21 cellular contexts compared by ENCODE assay signal in genomic region chr10:13739178-13739577, GRCh38.
"Had no signal": no experiment of that assay in that cellular context is flagged by ENCODE, and none has a peak within 500 bp of the region (broad histone marks: within the 10 kb centered on the region; RNA-seq: fewer than 3 reads in every experiment).

No MANE protein-coding gene starts in this region.

- H3K4me1 ChIP-seq: esophagus muscularis mucosa, right atrium auricular region, upper lobe of left lung had no signal

- H3K4me1 Mint-ChIP-seq: central memory CD8-positive, alpha-beta T cell had no signal

- H3K27me3 ChIP-seq: esophagus muscularis mucosa, right atrium auricular region, upper lobe of left lung had no signal

- H3K27ac ChIP-seq: coronary artery, esophagus muscularis mucosa, right atrium auricular region, upper lobe of left lung had no signal

- H3K9me3 ChIP-seq: esophagus muscularis mucosa, right atrium auricular region, upper lobe of left lung had no signal

- DNase-seq: activated CD4-positive, alpha-beta memory T cell treated with anti-CD3 and anti-CD28 coated beads for 36 hours; activated CD4-positive, alpha-beta T cell treated with anti-CD3 and anti-CD28 coated beads for 36 hours; activated effector memory CD4-positive, alpha-beta T cell treated with anti-CD3 and anti-CD28 coated beads, Interleukin-2, amount 50 U/mL, for 16 hours; activated T-cell treated with anti-CD3 and anti-CD28 coated beads, Interleukin-2, amount 50 U/mL, for 48 hours; amniotic stem cell; glutamatergic neuron; left ventricle myocardium superior; mesenchymal stem cell; small intestine; stimulated activated CD4-positive, alpha-beta T cell treated with anti-CD3 and anti-CD28 coated beads, Interleukin-4, amount 100 ng/mL, for 4 hours; stimulated activated CD8-positive, alpha-beta memory T cell treated with anti-CD3 and anti-CD28 coated beads, Interleukin-4, amount 100 ng/mL, for 48 hours; stimulated activated naive CD4-positive, alpha-beta T cell treated with Interleukin-2 at 50 U/mL for 16 hours; T-helper 1 cell; upper lobe of left lung had no signal

- H3K27ac Mint-ChIP-seq: activated CD4-positive, alpha-beta memory T cell treated with anti-CD3 and anti-CD28 coated beads for 36 hours; activated CD4-positive, alpha-beta T cell treated with anti-CD3 and anti-CD28 coated beads for 36 hours; activated naive CD8-positive, alpha-beta T cell; natural killer cell treated with Interleukin-12 subunit alpha and Interleukin-12 subunit beta and Interleukin-15 and Interleukin-18, amount 100 ng/mL, for 72 hours; progenitor cell of endocrine pancreas had no signal

- H3K4me3 Mint-ChIP-seq: activated CD4-positive, alpha-beta memory T cell treated with anti-CD3 and anti-CD28 coated beads for 36 hours; activated CD4-positive, alpha-beta T cell treated with anti-CD3 and anti-CD28 coated beads for 36 hours; activated naive CD8-positive, alpha-beta T cell; central memory CD8-positive, alpha-beta T cell; natural killer cell treated with Interleukin-12 subunit alpha and Interleukin-12 subunit beta and Interleukin-15 and Interleukin-18, amount 100 ng/mL, for 72 hours had no signal

- ATAC-seq: activated CD4-positive, alpha-beta T cell treated with anti-CD3 and anti-CD28 coated beads for 36 hours; left ventricle myocardium superior; natural killer cell treated with Interleukin-12 subunit alpha and Interleukin-12 subunit beta and Interleukin-15 and Interleukin-18, amount 100 ng/mL, for 72 hours had no signal

- H3K9me3 Mint-ChIP-seq: activated CD4-positive, alpha-beta memory T cell treated with anti-CD3 and anti-CD28 coated beads for 36 hours; central memory CD8-positive, alpha-beta T cell; natural killer cell treated with Interleukin-12 subunit alpha and Interleukin-12 subunit beta and Interleukin-15 and Interleukin-18, amount 100 ng/mL, for 72 hours had no signal

- H3K4me3 ChIP-seq: coronary artery, esophagus muscularis mucosa, right atrium auricular region, upper lobe of left lung had no signal

- H3K36me3 Mint-ChIP-seq: activated CD4-positive, alpha-beta memory T cell treated with anti-CD3 and anti-CD28 coated beads for 36 hours; activated naive CD8-positive, alpha-beta T cell; natural killer cell treated with Interleukin-12 subunit alpha and Interleukin-12 subunit beta and Interleukin-15 and Interleukin-18, amount 100 ng/mL, for 72 hours had no signal
